In the genomic region with DNA sequence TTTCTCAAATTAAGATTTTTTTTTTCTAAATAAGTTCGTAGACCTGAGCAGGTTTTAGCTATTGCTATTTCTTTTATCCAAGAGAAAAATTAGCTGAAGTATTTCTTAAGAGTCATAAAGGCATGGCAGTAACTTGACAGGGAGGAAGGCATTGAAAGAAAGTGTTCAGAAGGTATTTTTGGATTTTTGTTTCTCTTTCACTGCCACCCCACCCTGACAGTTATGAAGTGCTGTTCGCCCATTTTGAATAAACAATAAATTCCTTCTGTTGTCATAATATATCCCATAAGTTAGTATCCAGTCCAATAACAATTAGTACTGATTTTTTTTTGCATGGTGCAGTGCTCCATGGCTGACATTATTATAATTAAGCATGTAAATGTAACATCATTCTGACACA, we compare ENCODE assay signal across 18 cellular contexts.
DNase-seq lines count a peak whose midpoint lies in the region; ATAC-seq and TF ChIP-seq lines count a peak whose summit lies in the region.
"Had no signal": no experiment of that assay in that cellular context is flagged by ENCODE, and none has a peak within 500 bp of the region (broad histone marks: within the 10 kb centered on the region; RNA-seq: fewer than 3 reads in every experiment).

No MANE protein-coding gene starts in this region.

- DNase-seq in A673 (ENCODE audit: low spot score): no peak
- no peak for DNase-seq in HEK293T (ENCODE audit: extremely low spot score)
- no peak for DNase-seq in esophagus muscularis mucosa (ENCODE audit: extremely low spot score)
- DNase-seq in smooth muscle cell (lab: John Stamatoyannopoulos, UW; ENCODE audit: unreplicated experiment): no peak
- no peak for DNase-seq in activated gamma-delta T cell (lab: John Stamatoyannopoulos, UW)
- no peak for DNase-seq in COR-L47 (lab: John Stamatoyannopoulos, UW)
- DNase-seq: CD4-positive, alpha-beta memory T cell; DMS 273 treated with DMSO at 0.1 percent for 48 hours; GOT3; H7; KBM-7 had no signal

- no peak for TF ChIP-seq CTCF in A673 (conservative IDR thresholded peaks at IDR 0.05; ENCODE audit: low read depth, low read length)
- TF ChIP-seq CTCF in esophagus muscularis mucosa (IDR thresholded peaks at IDR 0.05): no peak
- TF ChIP-seq CTCF in smooth muscle cell (IDR thresholded peaks at IDR 0.05; ENCODE audit: borderline replicate concordance, insufficient read depth, poor library complexity, severe bottlenecking): no peak

- BruUV-seq in A673 (replicated peaks; lab: Mats Ljungman, UMichigan): no TSS peak

- no peak for ATAC-seq in stimulated activated memory B cell treated with anti-CD40 and anti-IgM and Interleukin-4, amounts not matched to agents 10 μg/mL and 1 μg/mL and 100 μg/mL, for 72 hours
- ATAC-seq: A549, HCT116, HepG2 had no signal

- H3K4me2 ChIP-seq in smooth muscle cell: peak overlapping the region; percentile 55
- H3K4me2 ChIP-seq: A549, BLaER1 had no signal

- H3K4me3 ChIP-seq in A673 (ENCODE audit: low read depth, low read length, poor library complexity, severe bottlenecking) (peak overlapping the region; percentile 3), esophagus muscularis mucosa (no peak overlapping the region), smooth muscle cell (no peak overlapping the region)
- H3K4me3 ChIP-seq: A549, BLaER1 had no signal

- no peaks in the 10 kb centered on the region for H3K79me2 ChIP-seq in smooth muscle cell (ENCODE audit: low read depth)

- 51% methylated on average over 2 of the region's 2 CpGs for WGBS in esophagus muscularis mucosa
- WGBS in smooth muscle cell (ENCODE audit: low lambda C conversion rate): 87% methylated on average over 2 of the region's 2 CpGs

- POLR2A ChIA-PET in A673 (lab: Charles Lee; ENCODE audit: low non-redundant PET) (no interaction called here), HEK293T (lab: Yijun Ruan, JAX) (interaction anchor here (1.6 kb wide), 1 partner anchor 333 kb away, joined by 8 read pairs; no protein-coding TSS in a partner anchor)

- no peaks in the 10 kb centered on the region for H4K20me1 ChIP-seq in smooth muscle cell (ENCODE audit: low read depth)
- H4K20me1 ChIP-seq: BLaER1 had no signal

- no peaks in the 10 kb centered on the region for H3K27me3 Mint-ChIP-seq in stimulated activated memory B cell treated with anti-CD40 and anti-IgM and Interleukin-4, amounts not matched to agents 10 μg/mL and 1 μg/mL and 100 μg/mL, for 72 hours
- H3K27me3 Mint-ChIP-seq: CD4-positive, alpha-beta memory T cell; IgD-negative memory B cell had no signal

- H3K4me1 Mint-ChIP-seq in stimulated activated memory B cell treated with anti-CD40 and anti-IgM and Interleukin-4, amounts not matched to agents 10 μg/mL and 1 μg/mL and 100 μg/mL, for 72 hours: no peaks in the 10 kb centered on the region
- H3K4me1 Mint-ChIP-seq: CD14-positive monocyte; CD4-positive, alpha-beta memory T cell; IgD-negative memory B cell had no signal

- TF ChIP-seq POLR2A in esophagus muscularis mucosa (IDR thresholded peaks at IDR 0.05; ENCODE audit: low read depth): no peak

- peak overlapping the region; percentile 72 for H3K27ac ChIP-seq in A673 (ENCODE audit: low read depth, low read length, poor library complexity, severe bottlenecking)
- H3K27ac ChIP-seq in esophagus muscularis mucosa (replicated peaks in 1 of 4): peak overlapping the region; percentile 2 to 58 (median 34)
- H3K27ac ChIP-seq in smooth muscle cell (ENCODE audit: low read depth): peak overlapping the region; percentile 18
- H3K27ac ChIP-seq: A549, BLaER1 had no signal

- H3K9me3 Mint-ChIP-seq in stimulated activated memory B cell treated with anti-CD40 and anti-IgM and Interleukin-4, amounts not matched to agents 10 μg/mL and 1 μg/mL and 100 μg/mL, for 72 hours: no peaks in the 10 kb centered on the region

- TF ChIP-seq EP300 in esophagus muscularis mucosa (IDR thresholded peaks at IDR 0.05): no peak

- no peak overlapping the region for H3K4me3 Mint-ChIP-seq in stimulated activated memory B cell treated with anti-CD40 and anti-IgM and Interleukin-4, amounts not matched to agents 10 μg/mL and 1 μg/mL and 100 μg/mL, for 72 hours
- H3K4me3 Mint-ChIP-seq: CD14-positive monocyte; CD4-positive, alpha-beta memory T cell; IgD-negative memory B cell had no signal

- no peaks in the 10 kb centered on the region for H3K36me3 Mint-ChIP-seq in stimulated activated memory B cell treated with anti-CD40 and anti-IgM and Interleukin-4, amounts not matched to agents 10 μg/mL and 1 μg/mL and 100 μg/mL, for 72 hours
- H3K36me3 Mint-ChIP-seq: CD14-positive monocyte; CD4-positive, alpha-beta memory T cell; IgD-negative memory B cell had no signal

- H3K9me3 ChIP-seq in A673 (ENCODE audit: low read depth, low read length, poor library complexity, severe bottlenecking) (no peaks in the 10 kb centered on the region), esophagus muscularis mucosa (no peaks in the 10 kb centered on the region), smooth muscle cell (replicated peaks; ENCODE audit: low read depth) (no peaks in the 10 kb centered on the region)
- H3K9me3 ChIP-seq: A549, BLaER1 had no signal

- CTCF ChIA-PET in A673 (lab: Charles Lee): no interaction called here
- CTCF ChIA-PET in HEK293T (lab: Yijun Ruan, JAX): interaction anchor here (0.6 kb wide), 1 partner anchor 396 kb away, joined by 3 read pairs; no protein-coding TSS in a partner anchor

- H3K4me1 ChIP-seq in A673 (ENCODE audit: insufficient read depth, low read length, poor library complexity, severe bottlenecking) (peaks cover 56% of the 10 kb centered on the region), esophagus muscularis mucosa (peaks cover 0 to 21% (median 18%) of the 10 kb centered on the region in 4 donors), smooth muscle cell (ENCODE audit: low read depth) (peaks cover 29% of the 10 kb centered on the region)
- H3K4me1 ChIP-seq: A549, BLaER1 had no signal

- H3K9ac ChIP-seq in smooth muscle cell (ENCODE audit: low read depth): no peak overlapping the region
- H3K9ac ChIP-seq: BLaER1 had no signal

- H3K36me3 ChIP-seq in A673 (ENCODE audit: insufficient read depth, low read length, poor library complexity, severe bottlenecking): no peaks in the 10 kb centered on the region
- H3K36me3 ChIP-seq in esophagus muscularis mucosa: no peaks in the 10 kb centered on the region
- no peaks in the 10 kb centered on the region for H3K36me3 ChIP-seq in smooth muscle cell (ENCODE audit: low read depth)
- H3K36me3 ChIP-seq: BLaER1 had no signal

- intact Hi-C loops in A673 (cut with micrococcal nuclease; ENCODE audit: unreplicated experiment) (loop anchor here (2.0 to 5.0 kb wide), 4 partner anchors 143 to 541 kb away; no protein-coding TSS in a partner anchor), esophagus muscularis mucosa (cut with DNase I) (no loop called here)

- H3K27ac Mint-ChIP-seq in stimulated activated memory B cell treated with anti-CD40 and anti-IgM and Interleukin-4, amounts not matched to agents 10 μg/mL and 1 μg/mL and 100 μg/mL, for 72 hours: no peak overlapping the region
- H3K27ac Mint-ChIP-seq: CD14-positive monocyte; CD4-positive, alpha-beta memory T cell; IgD-negative memory B cell had no signal

- no peak overlapping the region for H2AFZ ChIP-seq in smooth muscle cell (ENCODE audit: low read depth)

- H3F3A ChIP-seq in smooth muscle cell (ENCODE audit: low read depth): peaks cover 17% of the 10 kb centered on the region

- H3K27me3 ChIP-seq in A673 (replicated peaks; ENCODE audit: insufficient read depth, low read depth, low read length, poor library complexity) (no peaks in the 10 kb centered on the region), esophagus muscularis mucosa (no peaks in the 10 kb centered on the region), smooth muscle cell (ENCODE audit: low read depth) (peaks cover 12% of the 10 kb centered on the region)
- H3K27me3 ChIP-seq: BLaER1 had no signal

TF ChIP-seq in HEK293T, 16 proteins besides CTCF, POLR2A, EP300 and RAD21:
- TF ChIP-seq CTBP1 (IDR thresholded peaks at IDR 0.05; ENCODE audit: borderline replicate concordance) (no peak), FOXM1 (IDR thresholded peaks at IDR 0.05; ENCODE audit: borderline replicate concordance) (no peak), LEF1 (IDR thresholded peaks at IDR 0.05; ENCODE audit: borderline replicate concordance) (no peak), SUZ12 (IDR thresholded peaks at IDR 0.05) (no peak), TARDBP (IDR thresholded peaks at IDR 0.05) (no peak)
- TF ChIP-seq, protein P1, sequence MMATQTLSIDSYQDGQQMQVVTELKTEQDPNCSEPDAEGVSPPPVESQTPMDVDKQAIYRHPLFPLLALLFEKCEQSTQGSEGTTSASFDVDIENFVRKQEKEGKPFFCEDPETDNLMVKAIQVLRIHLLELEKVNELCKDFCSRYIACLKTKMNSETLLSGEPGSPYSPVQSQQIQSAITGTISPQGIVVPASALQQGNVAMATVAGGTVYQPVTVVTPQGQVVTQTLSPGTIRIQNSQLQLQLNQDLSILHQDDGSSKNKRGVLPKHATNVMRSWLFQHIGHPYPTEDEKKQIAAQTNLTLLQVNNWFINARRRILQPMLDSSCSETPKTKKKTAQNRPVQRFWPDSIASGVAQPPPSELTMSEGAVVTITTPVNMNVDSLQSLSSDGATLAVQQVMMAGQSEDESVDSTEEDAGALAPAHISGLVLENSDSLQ (IDR thresholded peaks at IDR 0.05): peak; percentile 73

Comparison
In these comparisons a context has a peak if more than half of its experiments do, and no peak if none do; other contexts are left out.
1. H3K27ac ChIP-seq: peak in every context shown above with its lines; median percentile 72 in A673; 34 in esophagus muscularis mucosa; 18 in smooth muscle cell.